In the genomic region with DNA sequence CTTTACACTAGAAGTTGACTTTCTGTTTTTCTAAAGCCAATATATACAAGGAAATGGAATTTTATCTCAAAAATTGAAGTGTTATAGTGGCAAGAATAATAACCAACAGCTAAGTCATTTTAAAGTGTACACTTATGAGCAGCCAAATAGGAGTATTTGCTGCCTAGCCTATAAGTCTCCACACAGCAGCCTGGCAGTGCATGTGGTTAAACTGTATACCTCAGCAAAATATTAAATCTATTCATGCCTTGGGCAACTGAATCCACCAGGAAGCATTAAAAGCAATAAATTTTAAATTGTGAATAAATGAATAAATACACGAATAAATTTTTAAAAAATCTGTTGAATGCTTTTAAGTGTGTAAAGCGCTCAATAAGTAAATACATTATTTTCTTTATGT, we compare ENCODE assay signal across 34 cellular contexts.
DNase-seq lines count a peak whose midpoint lies in the region; ATAC-seq, FAIRE-seq and TF ChIP-seq lines count a peak whose summit lies in the region.
"Had no signal": no experiment of that assay in that cellular context is flagged by ENCODE, and none has a peak within 500 bp of the region (broad histone marks: within the 10 kb centered on the region; RNA-seq: fewer than 3 reads in every experiment).

No MANE protein-coding gene starts in this region.

- H2BK120ac ChIP-seq in IMR-90 (ENCODE audit: low read depth, low read length) = no peak overlapping the region

- POLR2A ChIA-PET in HepG2 (lab: Yijun Ruan, JAX) (no interaction called here), A549 (lab: Yijun Ruan, JAX) (no interaction called here), IMR-90 (lab: Charles Lee; ENCODE audit: unreplicated experiment) (no interaction called here)

- no peak for TF ChIP-seq CTCF in HepG2 (CRISPR knock-in tag; IDR thresholded peaks at IDR 0.05)
- TF ChIP-seq CTCF in right lobe of liver (IDR thresholded peaks at IDR 0.05) = no peak
- TF ChIP-seq CTCF in A549 (IDR thresholded peaks at IDR 0.05) = no peak
- TF ChIP-seq CTCF in IMR-90 (conservative IDR thresholded peaks at IDR 0.05; ENCODE audit: low read depth, low read length) = no peak

- TF ChIP-seq EP300 in HepG2 (IDR thresholded peaks at IDR 0.05; ENCODE audit: low read depth in 2 of 2, low read length in 2 of 2) (no peak), HepG2 (CRISPR knock-in tag; IDR thresholded peaks at IDR 0.05; ENCODE audit: borderline replicate concordance) (no peak), A549 (IDR thresholded peaks at IDR 0.05) (no peak)

- H3K4me1 ChIP-seq in HepG2 (ENCODE audit: insufficient read depth, low read length) = no peaks in the 10 kb centered on the region
- H3K4me1 ChIP-seq in right lobe of liver = no peaks in the 10 kb centered on the region
- H3K4me1 ChIP-seq in A549 = no peaks in the 10 kb centered on the region
- H3K4me1 ChIP-seq in IMR-90 (ENCODE audit: control insufficient read depth, insufficient read depth, low read length) = no peaks in the 10 kb centered on the region
- H3K4me1 ChIP-seq: BE2C; BLaER1; BLaER1 treated with 17β-estradiol and CSF1 and Interleukin-3, amounts not matched to agents 10 nM and 100 nM; Caco-2 had no signal

- in situ Hi-C loops in HepG2 (cut with HindIII; ENCODE audit: extremely low pct_ligation_motif_present, low pct_unique_long_range_greater_than_20kb) (no loop called here), IMR-90 (cut with MboI; ENCODE audit: low sequenced_read_pairs) (no loop called here)

- DNase-seq in HepG2 (ENCODE audit: low spot score) (no peak), right lobe of liver (no peak), A549 (ENCODE audit: low read depth in 1 of 2, low spot score in 1 of 2) (no peak), IMR-90 (no peak), SK-N-MC (ENCODE audit: low read depth, low spot score) (peak; percentile 91), ecto neural progenitor cell (ENCODE audit: low spot score) (no peak), amniotic stem cell (lab: John Stamatoyannopoulos, UW) (no peak)
- DNase-seq: 8988T; ACHN; AML-193; BE2C; C1 segment of cervical spinal cord; Caco-2; Calu3; CD4-positive, alpha-beta memory T cell; CD4-positive, alpha-beta T cell; CD4-positive, CD25-positive, alpha-beta regulatory T cell; CD8-positive, alpha-beta memory T cell; CD8-positive, alpha-beta T cell; COR-L47; DMS 273 treated with DMSO at 0.1 percent for 48 hours; DMS153; DMS53; DMS79; DMS79 treated with DMSO at 0.1 percent for 48 hours; DND-41; EL had no signal

- H2BK5ac ChIP-seq in IMR-90 (ENCODE audit: low read depth, low read length, poor library complexity, severe bottlenecking) = no peak overlapping the region

- no peak for ATAC-seq in HepG2
- ATAC-seq in right lobe of liver = no peak
- no peak for ATAC-seq in A549
- ATAC-seq in IMR-90 (ENCODE audit: low read depth) = no peak
- no peak for ATAC-seq in GM18498 (IDR thresholded peaks at IDR 0.05; ENCODE audit: unreplicated experiment)
- ATAC-seq: CD8-positive, alpha-beta T cell had no signal

- H2AK5ac ChIP-seq in IMR-90 (ENCODE audit: low read depth, low read length) = no peak overlapping the region

- intact Hi-C loops in HepG2 (cut with micrococcal nuclease; ENCODE audit: unreplicated experiment) (no loop called here), right lobe of liver (cut with DNase I) (no loop called here), IMR-90 (cut with micrococcal nuclease) (no loop called here)

- FAIRE-seq in HepG2 (lab: Jason Lieb, UNC) (no peak), A549 (lab: Jason Lieb, UNC) (no peak)
- FAIRE-seq: A204.1, D721Med had no signal

- H3K36me3 ChIP-seq in HepG2 (replicated peaks in 1 of 2; ENCODE audit: control insufficient read depth in 1 of 2, insufficient read depth in 2 of 2, low read length in 2 of 2) = no peaks in the 10 kb centered on the region
- no peaks in the 10 kb centered on the region for H3K36me3 ChIP-seq in right lobe of liver
- no peaks in the 10 kb centered on the region for H3K36me3 ChIP-seq in IMR-90 (ENCODE audit: control insufficient read depth, insufficient read depth, low read length)
- no peaks in the 10 kb centered on the region for H3K36me3 ChIP-seq in SK-N-MC (ENCODE audit: insufficient read depth, low read length)
- H3K36me3 ChIP-seq: BE2C; BLaER1; BLaER1 treated with 17β-estradiol and CSF1 and Interleukin-3, amounts not matched to agents 10 nM and 100 nM had no signal

- no peak overlapping the region for H3K27ac ChIP-seq in HepG2 (ENCODE audit: extremely low read length, insufficient read depth, low read length)
- H3K27ac ChIP-seq in right lobe of liver = no peak overlapping the region
- no peak overlapping the region for H3K27ac ChIP-seq in A549
- H3K27ac ChIP-seq in IMR-90 (ENCODE audit: insufficient read depth, low read length) = no peak overlapping the region
- peak overlapping the region; percentile 94 for H3K27ac ChIP-seq in SK-N-MC
- H3K27ac ChIP-seq: 22Rv1; BLaER1; BLaER1 treated with 17β-estradiol and CSF1 and Interleukin-3, amounts not matched to agents 10 nM and 100 nM; C4-2B had no signal

- TF ChIP-seq POLR2A in HepG2 (IDR thresholded peaks at IDR 0.05; ENCODE audit: insufficient read depth in 1 of 2, low read depth in 2 of 2, low read length in 2 of 2) = no peak
- TF ChIP-seq POLR2A in right lobe of liver (IDR thresholded peaks at IDR 0.05) = no peak
- no peak for TF ChIP-seq POLR2A in A549 (IDR thresholded peaks at IDR 0.05; ENCODE audit: low read length)
- TF ChIP-seq POLR2A in IMR-90 (IDR thresholded peaks at IDR 0.05; ENCODE audit: low read depth, low read length) = no peak

- no peak overlapping the region for H3K23ac ChIP-seq in IMR-90 (ENCODE audit: low read depth, low read length)

- H3K27me3 ChIP-seq in HepG2 (ENCODE audit: control insufficient read depth in 1 of 2, insufficient read depth in 2 of 2, low read length in 2 of 2) (no peaks in the 10 kb centered on the region), right lobe of liver (no peaks in the 10 kb centered on the region), IMR-90 (ENCODE audit: control insufficient read depth, insufficient read depth, low read length) (no peaks in the 10 kb centered on the region)
- H3K27me3 ChIP-seq: BE2C; BLaER1; BLaER1 treated with 17β-estradiol and CSF1 and Interleukin-3, amounts not matched to agents 10 nM and 100 nM had no signal

- 23% methylated on average over 2 of the region's 2 CpGs for WGBS in HepG2 (ENCODE audit: low lambda C conversion rate)
- 89% methylated on average over 2 of the region's 2 CpGs for WGBS in right lobe of liver (ENCODE audit: insufficient coverage, low coverage, low lambda C conversion rate, missing lambda C conversion rate)
- 28% methylated on average over 2 of the region's 2 CpGs for WGBS in A549 (ENCODE audit: missing lambda C conversion rate)
- no CpG with 5 or more reads among the region's 2 CpGs for WGBS in IMR-90 (ENCODE audit: extremely low coverage in 2 of 2, insufficient read length in 1 of 2), 2 experiments

- H3K4ac ChIP-seq in IMR-90 (ENCODE audit: low read depth, low read length) = no peak overlapping the region

- TF ChIP-seq RAD21 in HepG2 (CRISPR knock-in tag; IDR thresholded peaks at IDR 0.05) (no peak), A549 (conservative IDR thresholded peaks at IDR 0.05 in 1 of 2, IDR thresholded peaks at IDR 0.05 in 1 of 2) (no peak), IMR-90 (IDR thresholded peaks at IDR 0.05; ENCODE audit: low read length) (no peak)

- H4K5ac ChIP-seq in IMR-90 (ENCODE audit: low read depth, low read length) = no peak overlapping the region

- H3K14ac ChIP-seq in IMR-90 (replicated peaks; ENCODE audit: low read depth, low read length) = no peak overlapping the region

- H3K9ac ChIP-seq in HepG2 (ENCODE audit: insufficient read depth, low read depth, low read length) (no peak overlapping the region), IMR-90 (ENCODE audit: low read depth, low read length) (no peak overlapping the region), SK-N-MC (ENCODE audit: insufficient read length) (no peak overlapping the region)
- H3K9ac ChIP-seq: BLaER1; BLaER1 treated with 17β-estradiol and CSF1 and Interleukin-3, amounts not matched to agents 10 nM and 100 nM had no signal

- no peaks in the 10 kb centered on the region for H3K9me3 ChIP-seq in HepG2 (ENCODE audit: low read length)
- H3K9me3 ChIP-seq in right lobe of liver = no peaks in the 10 kb centered on the region
- no peaks in the 10 kb centered on the region for H3K9me3 ChIP-seq in A549
- H3K9me3 ChIP-seq in IMR-90 (ENCODE audit: control insufficient read depth, insufficient read depth, low read length) = 0 out of 2 replicates have a peak, but pooled peaks cover 1% of the 10 kb centered on the region
- H3K9me3 ChIP-seq in SK-N-MC (ENCODE audit: low read depth, low read length) = no peaks in the 10 kb centered on the region
- H3K9me3 ChIP-seq: BE2C, BLaER1, Caco-2 had no signal

- CTCF ChIA-PET in HepG2 (lab: Yijun Ruan, JAX; ENCODE audit: low intra/inter-chr PET ratio, low total read pairs) (no interaction called here), A549 (lab: Yijun Ruan, JAX) (no interaction called here), IMR-90 (lab: Yijun Ruan, JAX) (no interaction called here)

- no peak overlapping the region for H2AK9ac ChIP-seq in IMR-90 (replicated peaks; ENCODE audit: low read depth, low read length, poor library complexity)

- no peak overlapping the region for H4K91ac ChIP-seq in IMR-90 (ENCODE audit: insufficient read depth, low read depth, low read length)

- H3K4me3 ChIP-seq in HepG2 (replicated peaks in 1 of 3; ENCODE audit: insufficient read depth in 1 of 3, low read depth in 2 of 3, low read length in 3 of 3) (no peak overlapping the region), right lobe of liver (no peak overlapping the region), A549 (no peak overlapping the region), IMR-90 (ENCODE audit: insufficient read depth, low read depth, low read length) (no peak overlapping the region), SK-N-MC (peak overlapping the region; percentile 62)
- H3K4me3 ChIP-seq: BLaER1; BLaER1 treated with 17β-estradiol and CSF1 and Interleukin-3, amounts not matched to agents 10 nM and 100 nM had no signal

- dilution Hi-C loops in IMR-90 (cut with HindIII; ENCODE audit: low sequenced_read_pairs, unreplicated experiment) = no loop called here

- H2AFZ ChIP-seq in HepG2 (ENCODE audit: low read length) = no peak overlapping the region
- H2AFZ ChIP-seq in IMR-90 (replicated peaks; ENCODE audit: low read length, poor library complexity) = no peak overlapping the region

- no peak overlapping the region for H3K18ac ChIP-seq in IMR-90 (ENCODE audit: low read depth, low read length)

- H3K4me2 ChIP-seq in HepG2 (ENCODE audit: low read depth, low read length) = no peak overlapping the region
- H3K4me2 ChIP-seq in A549 = no peak overlapping the region
- H3K4me2 ChIP-seq in IMR-90 (ENCODE audit: low read depth, low read length) = no peak overlapping the region
- H3K4me2 ChIP-seq: BLaER1; BLaER1 treated with 17β-estradiol and CSF1 and Interleukin-3, amounts not matched to agents 10 nM and 100 nM had no signal

- no TSS peak for BruUV-seq in HepG2 (replicated peaks; lab: Mats Ljungman, UMichigan)
- no TSS peak for BruUV-seq in IMR-90 (replicated peaks; lab: Mats Ljungman, UMichigan)

- no peak overlapping the region for H3K56ac ChIP-seq in IMR-90 (ENCODE audit: extremely low read depth, insufficient read depth, low read length)

- H4K8ac ChIP-seq in IMR-90 (ENCODE audit: low read depth in 2 of 2, low read length in 2 of 2) = no peak overlapping the region

- H3K79me1 ChIP-seq in IMR-90 (ENCODE audit: low read depth in 1 of 2, low read length in 2 of 2) = no peaks in the 10 kb centered on the region

- H3K9me1 ChIP-seq in IMR-90 (ENCODE audit: insufficient read depth, low read length) = no peaks in the 10 kb centered on the region

- no peaks in the 10 kb centered on the region for H3K79me2 ChIP-seq in HepG2 (ENCODE audit: insufficient read depth, low read length)

- no peak overlapping the region for H2BK15ac ChIP-seq in IMR-90 (ENCODE audit: low read depth, low read length)

- no peaks in the 10 kb centered on the region for H4K20me1 ChIP-seq in HepG2 (ENCODE audit: insufficient read depth, low read length)
- H4K20me1 ChIP-seq in IMR-90 (ENCODE audit: insufficient read depth, low read length) = no peaks in the 10 kb centered on the region
- H4K20me1 ChIP-seq: BLaER1; BLaER1 treated with 17β-estradiol and CSF1 and Interleukin-3, amounts not matched to agents 10 nM and 100 nM had no signal

- no peak overlapping the region for H2BK20ac ChIP-seq in IMR-90 (ENCODE audit: low read depth, low read length)

Comparison
In these comparisons a context has a peak if more than half of its experiments do, and no peak if none do; other contexts are left out.
1. Of the 38 proteins assayed by ChIP-seq in both HepG2 and A549: peak only in HepG2: none; only in A549: none; in both: MAFK; in neither: 37.